17 cellular contexts compared by ENCODE assay signal in the genomic region with DNA sequence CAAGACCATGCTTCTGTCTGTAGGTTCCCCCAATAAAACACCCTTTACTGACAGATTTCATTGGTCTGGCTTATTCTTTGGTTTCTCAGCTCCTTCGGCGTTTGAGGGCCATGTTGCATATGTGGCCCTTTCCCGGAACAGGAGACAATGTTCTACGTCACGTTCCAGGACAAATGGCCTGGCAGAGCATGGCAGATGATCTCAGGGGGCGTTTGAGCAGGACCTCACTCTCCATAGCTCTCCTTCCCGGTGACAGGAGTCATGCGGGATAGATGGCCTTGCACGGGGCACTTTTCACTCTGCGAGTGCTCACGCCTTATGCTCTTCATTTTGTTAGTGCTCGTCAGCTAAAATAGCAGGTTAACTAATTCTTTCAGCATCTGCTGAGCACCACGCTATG.
"Had no signal": no experiment of that assay in that cellular context is flagged by ENCODE, and none has a peak within 500 bp of the region (broad histone marks: within the 10 kb centered on the region; RNA-seq: fewer than 3 reads in every experiment).

No MANE protein-coding gene starts in this region.

- H2AFZ ChIP-seq: parathyroid adenoma had no signal

- H3K9me3 ChIP-seq: prostate gland, right lobe of liver, suprapubic skin, thyroid gland had no signal

- DNase-seq: effector CD4-positive, alpha-beta T cell; foreskin melanocyte; hippocampal formation; left colon; midbrain; occipital lobe; right lobe of liver; stimulated activated CD4-positive, alpha-beta T cell treated with anti-CD3 and anti-CD28 coated beads, Interleukin-4, amount 100 ng/mL, for 1 hour; stimulated activated naive CD8-positive, alpha-beta T cell treated with anti-CD3 and anti-CD28 coated beads, Interleukin-15, Interleukin-2, amounts not matched to agents 100 U/mL and 50 U/mL, for 24 hours; thyroid gland had no signal

- ATAC-seq: left colon; stimulated activated effector memory CD8-positive, alpha-beta T cell treated with anti-CD3 and anti-CD28 coated beads, Interleukin-12 subunit alpha, Interleukin-12 subunit beta, amount 100 ng/mL, for 72 hours; stimulated activated naive CD8-positive, alpha-beta T cell treated with anti-CD3 and anti-CD28 coated beads, Interleukin-15, Interleukin-2, amounts not matched to agents 100 U/mL and 50 U/mL, for 24 hours had no signal

- H3K27ac Mint-ChIP-seq: stimulated activated effector memory CD8-positive, alpha-beta T cell treated with anti-CD3 and anti-CD28 coated beads, Interleukin-12 subunit alpha, Interleukin-12 subunit beta, amount 100 ng/mL, for 72 hours had no signal

- H3K4me3 Mint-ChIP-seq: memory B cell; stimulated activated effector memory CD8-positive, alpha-beta T cell treated with anti-CD3 and anti-CD28 coated beads, Interleukin-12 subunit alpha, Interleukin-12 subunit beta, amount 100 ng/mL, for 72 hours had no signal

- H3K79me2 ChIP-seq: parathyroid adenoma had no signal

- H3K9me3 Mint-ChIP-seq: memory B cell; nephron; stimulated activated effector memory CD8-positive, alpha-beta T cell treated with anti-CD3 and anti-CD28 coated beads, Interleukin-12 subunit alpha, Interleukin-12 subunit beta, amount 100 ng/mL, for 72 hours had no signal

- H3K27ac ChIP-seq: coronary artery, parathyroid adenoma, prostate gland, right lobe of liver, suprapubic skin had no signal

- H3K36me3 Mint-ChIP-seq: memory B cell had no signal

- H3K27me3 ChIP-seq: right lobe of liver, suprapubic skin, thyroid gland had no signal

- H3K27me3 Mint-ChIP-seq: memory B cell had no signal

- H3K4me1 ChIP-seq: parathyroid adenoma, prostate gland had no signal

- H3K36me3 ChIP-seq: prostate gland, right lobe of liver, suprapubic skin, thyroid gland had no signal

- H3K9ac ChIP-seq: parathyroid adenoma had no signal

- H3K4me3 ChIP-seq: coronary artery, prostate gland, right lobe of liver, suprapubic skin, thyroid gland had no signal
